Comparison of ENCODE assay signal across 8 cellular contexts in genomic region chr11:7514099-7514725, GRCh38. TPM values are rescaled to one million over a fixed set of nuclear protein-coding genes. Genes with fewer than 3 reads are reported as not detected.
DNase-seq lines count a peak whose midpoint lies in the region; ATAC-seq and TF ChIP-seq lines count a peak whose summit lies in the region.

No MANE protein-coding gene starts in this region.

- CTCF ChIA-PET in activated CD4-positive, alpha-beta memory T cell treated with anti-CD3 and anti-CD28 coated beads, Interleukin-2, amount 10 ng/mL, durations not matched to agents 7 days and 5 days (lab: Charles Lee) = interaction anchor here (0.6 to 4.2 kb wide), 20 partner anchors 10 to 181 kb away, joined by 3 to 46 read pairs (median 8); no protein-coding TSS in a partner anchor

- peak; percentile 10 to 19 for ATAC-seq in activated CD4-positive, CD25-positive, alpha-beta regulatory T cell treated with anti-CD3 and anti-CD28 coated beads, Interleukin-2, amount 50 U/mL, for 24 hours
- peak; percentile 7 for ATAC-seq in HG02973 (IDR thresholded peaks at IDR 0.05; ENCODE audit: unreplicated experiment)
- no peak for ATAC-seq in HG03139 (IDR thresholded peaks at IDR 0.05; ENCODE audit: unreplicated experiment)

- H3K4me1 Mint-ChIP-seq in activated CD4-positive, alpha-beta memory T cell treated with anti-CD3 and anti-CD28 coated beads, Interleukin-2, amount 10 ng/mL, durations not matched to agents 7 days and 5 days = peaks cover 41% of the 10 kb centered on the region

- TF ChIP-seq CTCF in foreskin fibroblast (IDR thresholded peaks at IDR 0.05; ENCODE audit: low read depth, low read length) = no peak

- POLR2A ChIA-PET in activated CD4-positive, alpha-beta memory T cell treated with anti-CD3 and anti-CD28 coated beads, Interleukin-2, amount 10 ng/mL, durations not matched to agents 7 days and 5 days (lab: Charles Lee) = interaction anchor here (0.7 to 1.5 kb wide), 5 partner anchors 13 to 151 kb away, joined by 3 to 6 read pairs (median 4); no protein-coding TSS in a partner anchor

- H3K27ac Mint-ChIP-seq in activated CD4-positive, alpha-beta memory T cell treated with anti-CD3 and anti-CD28 coated beads, Interleukin-2, amount 10 ng/mL, durations not matched to agents 7 days and 5 days = no peak overlapping the region

- peaks cover 22% of the 10 kb centered on the region for H3K27me3 Mint-ChIP-seq in activated CD4-positive, alpha-beta memory T cell treated with anti-CD3 and anti-CD28 coated beads, Interleukin-2, amount 10 ng/mL, durations not matched to agents 7 days and 5 days

- DNase-seq in activated CD4-positive, CD25-positive, alpha-beta regulatory T cell treated with anti-CD3 and anti-CD28 coated beads, Interleukin-2, amount 50 U/mL, for 72 hours = no peak
- DNase-seq in activated CD4-positive, alpha-beta memory T cell treated with anti-CD3 and anti-CD28 coated beads, Interleukin-2, amount 10 ng/mL, durations not matched to agents 7 days and 5 days = peak; percentile 28
- peak in 1 of 2 donors; percentile 43 for DNase-seq in foreskin fibroblast
- DNase-seq in stimulated activated naive CD4-positive, alpha-beta T cell treated with Interleukin-2 at 50 U/mL for 16 hours (lab: John Stamatoyannopoulos, UW) = no peak

- peak overlapping the region; percentile 77 for H2AFZ ChIP-seq in neuron (ENCODE audit: low read depth, low read length)

- H3K4me1 ChIP-seq in neuron (ENCODE audit: insufficient read depth, low read length) = peaks cover 9% of the 10 kb centered on the region

- no peaks in the 10 kb centered on the region for H3K9me3 ChIP-seq in neuron (ENCODE audit: low read length)

- peak overlapping the region; percentile 89 for H3K4me3 Mint-ChIP-seq in activated CD4-positive, alpha-beta memory T cell treated with anti-CD3 and anti-CD28 coated beads, Interleukin-2, amount 10 ng/mL, durations not matched to agents 7 days and 5 days

- no peaks in the 10 kb centered on the region for H3K36me3 ChIP-seq in neuron (ENCODE audit: insufficient read depth, low read length)

- H3K4me3 ChIP-seq in foreskin fibroblast (ENCODE audit: low read depth in 1 of 2, low read length in 2 of 2) (peak overlapping the region; percentile 65 to 80), neuron (ENCODE audit: low read length) (peak overlapping the region; percentile 51)

- H3K27me3 ChIP-seq in neuron (ENCODE audit: insufficient read depth, low read length) = peaks cover 33% of the 10 kb centered on the region

- H3K9me3 Mint-ChIP-seq in activated CD4-positive, alpha-beta memory T cell treated with anti-CD3 and anti-CD28 coated beads, Interleukin-2, amount 10 ng/mL, durations not matched to agents 7 days and 5 days = peaks cover 4% of the 10 kb centered on the region

- peaks cover 12% of the 10 kb centered on the region for H3K36me3 Mint-ChIP-seq in activated CD4-positive, alpha-beta memory T cell treated with anti-CD3 and anti-CD28 coated beads, Interleukin-2, amount 10 ng/mL, durations not matched to agents 7 days and 5 days (ENCODE audit: low read depth)

RNA-seq across cellular contexts. Expression of gene PPFIBP2, which starts 0.4 kb away (rescaled TPM):
- 10 to 100 TPM; 21.9 to 24.7 TPM for total RNA-seq in activated CD4-positive, alpha-beta memory T cell treated with anti-CD3 and anti-CD28 coated beads, Interleukin-2, amount 10 ng/mL, durations not matched to agents 7 days and 5 days

RNA-seq across cellular contexts. Expression of gene OLFML1, which starts 28.9 kb away (rescaled TPM):
- total RNA-seq in activated CD4-positive, alpha-beta memory T cell treated with anti-CD3 and anti-CD28 coated beads, Interleukin-2, amount 10 ng/mL, durations not matched to agents 7 days and 5 days = not detected
